In the genomic region with DNA sequence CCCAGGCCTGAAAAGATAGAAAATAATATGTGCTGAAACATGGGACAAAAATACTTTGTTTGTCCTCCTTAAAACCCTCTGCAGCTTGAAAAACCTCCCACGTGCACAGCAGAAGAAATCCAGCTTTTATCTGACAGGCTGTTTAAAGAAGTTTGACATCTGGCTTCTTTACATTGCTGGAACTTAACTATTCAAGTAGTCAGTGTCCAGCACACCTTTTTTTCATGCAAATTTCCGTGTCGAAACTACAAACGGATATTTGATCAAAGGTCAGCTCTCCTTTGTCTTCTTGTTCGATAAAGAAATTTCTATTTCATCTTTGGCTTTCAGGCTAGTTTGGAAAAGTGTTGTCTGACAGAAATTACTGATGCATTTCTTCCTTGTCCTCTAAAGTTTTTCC, we compare ENCODE assay signal across 26 cellular contexts.
"Had no signal": no experiment of that assay in that cellular context is flagged by ENCODE, and none has a peak within 500 bp of the region (broad histone marks: within the 10 kb centered on the region; RNA-seq: fewer than 3 reads in every experiment).

No MANE protein-coding gene starts in this region.

- H3K4me3 Mint-ChIP-seq: activated B cell treated with CpG ODN at 0.5 μM for 24 hours; activated naive CD8-positive, alpha-beta T cell treated with anti-CD3 and anti-CD28 coated beads for 36 hours; activated T-cell treated with anti-CD3 and anti-CD28 coated beads, Interleukin-2, amount 50 U/mL, for 4 hours; naive B cell; stimulated activated naive CD8-positive, alpha-beta T cell treated with anti-CD3 and anti-CD28 coated beads, Interleukin-15, Interleukin-2, amounts not matched to agents 100 ng/mL and 50 ng/mL, for 24 hours; T-helper 17 cell had no signal

- H3K27ac Mint-ChIP-seq: activated B cell treated with CpG ODN at 0.5 μM for 24 hours; activated naive CD8-positive, alpha-beta T cell treated with anti-CD3 and anti-CD28 coated beads for 36 hours; activated T-helper 2 cell treated with anti-CD3 and anti-CD28 coated beads, Interferon-gamma antibody, Interleukin-2, Interleukin-4, amounts not matched to agents 10 μg/mL and 5 μg/mL and 100 μg/mL, durations not matched to agents 14 hours and 24 hours and 36 hours; naive B cell; stimulated activated naive CD8-positive, alpha-beta T cell treated with anti-CD3 and anti-CD28 coated beads, Interleukin-15, Interleukin-2, amounts not matched to agents 100 ng/mL and 50 ng/mL, for 24 hours; T-helper 17 cell had no signal

- H3K36me3 ChIP-seq: lower lobe of right lung, thyroid gland, vagina had no signal

- ATAC-seq: activated T-cell treated with anti-CD3 and anti-CD28 coated beads, Interleukin-2, amount 50 U/mL, for 4 hours; esophagus mucosa; left cardiac atrium; lower lobe of right lung; right cardiac atrium; T-helper 17 cell had no signal

- DNase-seq: activated B cell treated with CpG ODN at 0.5 μM for 24 hours; activated CD4-positive, alpha-beta T cell treated with anti-CD3 and anti-CD28 coated beads for 4 hours; activated CD4-positive, alpha-beta T cell treated with anti-CD3 and anti-CD28 coated beads, Interleukin-2, amount 50 U/mL, for 48 hours; activated CD8-positive, alpha-beta memory T cell treated with anti-CD3 and anti-CD28 coated beads, Interleukin-2, amount 50 U/mL, for 48 hours; activated naive CD4-positive, alpha-beta T cell treated with Interleukin-2 at 50 U/mL for 16 hours; activated naive CD8-positive, alpha-beta T cell treated with anti-CD3 and anti-CD28 coated beads for 36 hours; activated T-cell treated with anti-CD3 and anti-CD28 coated beads, Interleukin-2, amount 50 U/mL, for 4 hours; central memory CD4-positive, alpha-beta T cell; effector memory CD4-positive, alpha-beta T cell; foreskin melanocyte; head of caudate nucleus; islet precursor cell; left cardiac atrium; lower lobe of right lung; naive B cell; right cardiac atrium; stimulated activated CD4-positive, alpha-beta T cell treated with anti-CD3 and anti-CD28 coated beads, Interleukin-12 subunit alpha, Interleukin-12 subunit beta, amount 100 ng/mL, for 4 hours; substantia nigra; T-helper 17 cell; thyroid gland had no signal

- H3K27me3 ChIP-seq: thyroid gland, vagina had no signal

- H3K9me3 Mint-ChIP-seq: activated B cell treated with CpG ODN at 0.5 μM for 24 hours; activated naive CD8-positive, alpha-beta T cell treated with anti-CD3 and anti-CD28 coated beads for 36 hours; activated T-cell treated with anti-CD3 and anti-CD28 coated beads, Interleukin-2, amount 50 U/mL, for 4 hours; activated T-helper 2 cell treated with anti-CD3 and anti-CD28 coated beads, Interferon-gamma antibody, Interleukin-2, Interleukin-4, amounts not matched to agents 10 μg/mL and 5 μg/mL and 100 μg/mL, durations not matched to agents 14 hours and 24 hours and 36 hours; naive B cell; stimulated activated naive CD8-positive, alpha-beta T cell treated with anti-CD3 and anti-CD28 coated beads, Interleukin-15, Interleukin-2, amounts not matched to agents 100 ng/mL and 50 ng/mL, for 24 hours had no signal

- FAIRE-seq: astrocyte, endothelial cell of umbilical vein had no signal

- H3K27ac ChIP-seq: lower lobe of right lung, thyroid gland, vagina had no signal

- H3K9me3 ChIP-seq: lower lobe of right lung, thyroid gland, vagina had no signal

- H3K4me3 ChIP-seq: lower lobe of right lung, thyroid gland, vagina had no signal

- H3K4me1 Mint-ChIP-seq: activated B cell treated with CpG ODN at 0.5 μM for 24 hours; activated naive CD8-positive, alpha-beta T cell treated with anti-CD3 and anti-CD28 coated beads for 36 hours; naive B cell had no signal

- H3K4me1 ChIP-seq: lower lobe of right lung, thyroid gland, vagina had no signal

- H3K36me3 Mint-ChIP-seq: activated naive CD8-positive, alpha-beta T cell treated with anti-CD3 and anti-CD28 coated beads for 36 hours; naive B cell had no signal

- H3K27me3 Mint-ChIP-seq: activated naive CD8-positive, alpha-beta T cell treated with anti-CD3 and anti-CD28 coated beads for 36 hours had no signal
